20 cellular contexts compared by ENCODE assay signal in genomic region chr13:21434588-21434987, GRCh38. TPM values are rescaled to one million over a fixed set of nuclear protein-coding genes. Genes with fewer than 3 reads are reported as not detected.
DNase-seq lines count a peak whose midpoint lies in the region; ATAC-seq and TF ChIP-seq lines count a peak whose summit lies in the region.
"Had no signal": no experiment of that assay in that cellular context is flagged by ENCODE, and none has a peak within 500 bp of the region (broad histone marks: within the 10 kb centered on the region; RNA-seq: fewer than 3 reads in every experiment).

No MANE protein-coding gene starts in this region.

- H3K36me3 ChIP-seq in left lung (no peaks in the 10 kb centered on the region), adrenal gland (replicated peaks in 1 of 2) (no peaks in the 10 kb centered on the region)

- peaks cover 3 to 56% of the 10 kb centered on the region in 2 donors for H3K4me1 ChIP-seq in left lung
- H3K4me1 ChIP-seq in adrenal gland (replicated peaks in 1 of 2), result peaks cover 8 to 12% of the 10 kb centered on the region in 2 donors

- TF ChIP-seq CTCF in left lung (IDR thresholded peaks at IDR 0.05), result no peak
- TF ChIP-seq CTCF in adrenal gland (IDR thresholded peaks at IDR 0.05), result no peak

- H3K27me3 ChIP-seq in left lung (no peaks in the 10 kb centered on the region), adrenal gland (no peaks in the 10 kb centered on the region)

- no peak for ATAC-seq in activated naive CD8-positive, alpha-beta T cell treated with anti-CD3 and anti-CD28 coated beads, Interleukin-2, amount 50 U/mL, for 24 hours
- ATAC-seq in left lung, result no peak
- ATAC-seq in T-helper 17 cell, result no peak
- ATAC-seq: activated CD8-positive, alpha-beta T cell treated with anti-CD3 and anti-CD28 coated beads for 36 hours; activated T-cell treated with anti-CD3 and anti-CD28 coated beads, Interleukin-2, amount 50 U/mL, for 72 hours; PC-3; stimulated activated naive B cell treated with anti-CD40 and anti-IgM and Interleukin-4, amounts not matched to agents 10 μg/mL and 1 μg/mL and 100 μg/mL, for 72 hours had no signal

- peaks cover 37% of the 10 kb centered on the region for H3K36me3 Mint-ChIP-seq in activated naive CD8-positive, alpha-beta T cell
- H3K36me3 Mint-ChIP-seq in activated naive CD8-positive, alpha-beta T cell treated with anti-CD3 and anti-CD28 coated beads, Interleukin-2, amount 50 U/mL, for 24 hours (ENCODE audit: low read depth), result peaks cover 30% of the 10 kb centered on the region
- H3K36me3 Mint-ChIP-seq in T-helper 17 cell (ENCODE audit: low read depth), result peaks cover 2% of the 10 kb centered on the region

- no peaks in the 10 kb centered on the region for H3K27me3 Mint-ChIP-seq in activated naive CD8-positive, alpha-beta T cell
- no peaks in the 10 kb centered on the region for H3K27me3 Mint-ChIP-seq in activated naive CD8-positive, alpha-beta T cell treated with anti-CD3 and anti-CD28 coated beads, Interleukin-2, amount 50 U/mL, for 24 hours
- H3K27me3 Mint-ChIP-seq in T-helper 17 cell, result no peaks in the 10 kb centered on the region
- H3K27me3 Mint-ChIP-seq: activated CD8-positive, alpha-beta T cell treated with anti-CD3 and anti-CD28 coated beads for 36 hours; stimulated activated naive B cell treated with anti-CD40 and anti-IgM and Interleukin-4, amounts not matched to agents 10 μg/mL and 1 μg/mL and 100 μg/mL, for 72 hours had no signal

- no peak for TF ChIP-seq POLR2A in adrenal gland (IDR thresholded peaks at IDR 0.05)

- H3K4me3 ChIP-seq in left lung, result no peak overlapping the region
- H3K4me3 ChIP-seq in adrenal gland, result no peak overlapping the region

- H3K4me3 Mint-ChIP-seq in activated naive CD8-positive, alpha-beta T cell, result no peak overlapping the region
- H3K4me3 Mint-ChIP-seq in activated naive CD8-positive, alpha-beta T cell treated with anti-CD3 and anti-CD28 coated beads, Interleukin-2, amount 50 U/mL, for 24 hours, result no peak overlapping the region
- H3K4me3 Mint-ChIP-seq in T-helper 17 cell, result no peak overlapping the region
- H3K4me3 Mint-ChIP-seq: activated CD8-positive, alpha-beta T cell treated with anti-CD3 and anti-CD28 coated beads for 36 hours; endodermal cell; nephron progenitor cell; stimulated activated naive B cell treated with anti-CD40 and anti-IgM and Interleukin-4, amounts not matched to agents 10 μg/mL and 1 μg/mL and 100 μg/mL, for 72 hours had no signal

- 56 to 81% (median 71%) methylated on average over 3 of the region's 3 CpGs for WGBS in adrenal gland, 4 donors

- H3K9me3 Mint-ChIP-seq in activated naive CD8-positive, alpha-beta T cell (ENCODE audit: low read depth), result peaks cover 21% of the 10 kb centered on the region
- H3K9me3 Mint-ChIP-seq in activated naive CD8-positive, alpha-beta T cell treated with anti-CD3 and anti-CD28 coated beads, Interleukin-2, amount 50 U/mL, for 24 hours, result peaks cover 28% of the 10 kb centered on the region

- peak overlapping the region; percentile 46 for H3K27ac Mint-ChIP-seq in activated naive CD8-positive, alpha-beta T cell
- no peak overlapping the region for H3K27ac Mint-ChIP-seq in activated naive CD8-positive, alpha-beta T cell treated with anti-CD3 and anti-CD28 coated beads, Interleukin-2, amount 50 U/mL, for 24 hours
- no peak overlapping the region for H3K27ac Mint-ChIP-seq in T-helper 17 cell
- H3K27ac Mint-ChIP-seq: endodermal cell, nephron progenitor cell had no signal

- intact Hi-C loops in left lung (cut with DNase I) (no loop called here), adrenal gland (cut with DNase I) (no loop called here)

- peaks cover 44% of the 10 kb centered on the region for H3K4me1 Mint-ChIP-seq in activated naive CD8-positive, alpha-beta T cell (ENCODE audit: low read depth)
- H3K4me1 Mint-ChIP-seq in activated naive CD8-positive, alpha-beta T cell treated with anti-CD3 and anti-CD28 coated beads, Interleukin-2, amount 50 U/mL, for 24 hours, result peaks cover 31% of the 10 kb centered on the region
- peaks cover 21% of the 10 kb centered on the region for H3K4me1 Mint-ChIP-seq in T-helper 17 cell
- H3K4me1 Mint-ChIP-seq: nephron progenitor cell had no signal

- H3K9me3 ChIP-seq in left lung, result peaks cover 0 to 22% of the 10 kb centered on the region in 2 donors
- peaks cover under 1% of the 10 kb centered on the region for H3K9me3 ChIP-seq in T-helper 17 cell (ENCODE audit: control insufficient read depth, low read length, poor library complexity, severe bottlenecking)
- peaks cover 0 to 13% (median 0%) of the 10 kb centered on the region in 3 donors for H3K9me3 ChIP-seq in adrenal gland (replicated peaks in 1 of 3)

- no peak for DNase-seq in activated naive CD8-positive, alpha-beta T cell treated with anti-CD3 and anti-CD28 coated beads, Interleukin-2, amount 50 U/mL, for 24 hours
- no peak for DNase-seq in left lung
- peak in 2 of 49 donors; percentile 8 to 11 for DNase-seq in substantia nigra (lab: John Stamatoyannopoulos, UW)
- DNase-seq in activated CD4-positive, alpha-beta T cell treated with anti-CD3 and anti-CD28 coated beads, Interleukin-2, amount 50 U/mL, for 4 hours, result no peak
- DNase-seq in T-helper 17 cell, result no peak
- DNase-seq in adrenal gland, result no peak
- DNase-seq: activated CD8-positive, alpha-beta T cell treated with anti-CD3 and anti-CD28 coated beads for 36 hours; activated T-cell treated with anti-CD3 and anti-CD28 coated beads, Interleukin-2, amount 50 U/mL, for 72 hours; central memory CD4-positive, alpha-beta T cell; DMS153; endodermal cell; foreskin melanocyte; NCI-H1694 treated with DMSO at 0.1 percent for 48 hours; nephron progenitor cell; PC-3; stimulated activated naive B cell treated with anti-CD40 and anti-IgM and Interleukin-4, amounts not matched to agents 10 μg/mL and 1 μg/mL and 100 μg/mL, for 72 hours had no signal

- H3K27ac ChIP-seq in angular gyrus (ENCODE audit: low read depth, low read length) (peak overlapping the region; percentile 92), left lung (peak overlapping the region; percentile 83 to 90), substantia nigra (ENCODE audit: low read depth, low read length, poor library complexity, severe bottlenecking) (peak overlapping the region; percentile 75), adrenal gland (no peak overlapping the region)
- H3K27ac ChIP-seq: C4-2B, VCaP had no signal

RNA-seq across cellular contexts. Expression of gene ZDHHC20, which starts 24.5 kb away (rescaled TPM):
- 100 to 1,000 TPM; 113 to 114 TPM for total RNA-seq in left lung
- 10 to 100 TPM; 63.0 to 69.0 TPM for total RNA-seq in T-helper 17 cell
- 10 to 100 TPM; 36.3 to 93.0 (median 47.3) TPM for total RNA-seq in adrenal gland
- polyA plus RNA-seq in adrenal gland, result 10 to 100 TPM in 1 of 3 donors, 1 to 10 TPM in 2; 7.0 to 38.0 (median 7.5) TPM

Comparison
In these comparisons a context has a peak if more than half of its experiments do, and no peak if none do; other contexts are left out.
1. H3K27ac ChIP-seq: peak in angular gyrus (single experiment), left lung (2 of 2) and substantia nigra (single experiment); none in adrenal gland (0 of 5).